Comparison of ENCODE assay signal across 8 cellular contexts in the genomic region with DNA sequence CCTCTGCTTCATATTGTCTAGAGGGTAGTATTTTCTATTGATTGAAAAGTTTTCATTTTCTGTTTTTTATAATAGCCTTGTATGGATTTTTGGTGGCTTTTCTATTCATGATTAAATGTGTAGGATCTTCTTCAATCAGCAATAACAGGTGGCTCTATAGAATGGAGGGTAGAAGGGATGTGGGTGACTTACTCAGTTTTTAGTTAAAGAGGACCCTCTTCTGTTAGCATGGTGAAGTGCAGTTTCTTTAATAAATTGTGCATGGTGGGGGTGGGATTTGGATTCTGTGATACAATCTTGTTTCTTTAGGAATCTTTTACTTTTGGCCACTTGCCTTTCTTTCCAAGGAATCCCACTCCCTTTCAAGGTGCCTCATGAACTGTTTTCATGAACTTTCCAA.
A peak's percentile ranks its signal among the peaks of the same experiment; 100 is the strongest.
DNase-seq lines count a peak whose midpoint lies in the region; ATAC-seq, FAIRE-seq and TF ChIP-seq lines count a peak whose summit lies in the region.

No MANE protein-coding gene starts in this region.

- H3K36me3 ChIP-seq in GM06990 (ENCODE audit: control insufficient read depth, insufficient read depth, low read length) (no peaks in the 10 kb centered on the region), spleen (no peaks in the 10 kb centered on the region)

- H3K4me3 ChIP-seq in GM06990 (replicated peaks; ENCODE audit: low read depth, low read length), result no peak overlapping the region
- H3K4me3 ChIP-seq in epithelial cell of proximal tubule (ENCODE audit: low read depth, low read length), result no peak overlapping the region
- H3K4me3 ChIP-seq in spleen, result no peak overlapping the region

- TF ChIP-seq CTCF in GM06990 (IDR thresholded peaks at IDR 0.05; ENCODE audit: insufficient read depth, low read length, poor library complexity, severe bottlenecking) (peak; percentile 39), epithelial cell of proximal tubule (conservative IDR thresholded peaks at IDR 0.05; ENCODE audit: low read depth, low read length) (peak; percentile 57), spleen (IDR thresholded peaks at IDR 0.05 in 8 of 11, conservative IDR thresholded peaks at IDR 0.05 in 3 of 11) (peak in 3 of 11 experiments; percentile 11 to 22 (median 13))

- DNase-seq in GM06990 (ENCODE audit: extremely low read depth, insufficient read length) (no peak), NCI-H748 treated with DMSO at 0.1 percent for 48 hours (lab: John Stamatoyannopoulos, UW) (peak; percentile 19), epithelial cell of proximal tubule (ENCODE audit: low read depth) (no peak), spleen (no peak), HPDE6-E6E7 (ENCODE audit: extremely low spot score) (no peak)

- no peak overlapping the region for H3K27ac ChIP-seq in spleen

- no peak for ATAC-seq in GM19351 (IDR thresholded peaks at IDR 0.05; ENCODE audit: unreplicated experiment)
- no peak for ATAC-seq in GM19328 (IDR thresholded peaks at IDR 0.05; ENCODE audit: unreplicated experiment)

- peaks cover under 1 to 28% (median 19%) of the 10 kb centered on the region in 6 donors for H3K4me1 ChIP-seq in spleen

- FAIRE-seq in A204.1 (lab: Jason Lieb, UNC), result peak; percentile 64

- no peak for TF ChIP-seq POLR2A in spleen (IDR thresholded peaks at IDR 0.05)

- no peaks in the 10 kb centered on the region for H3K9me3 ChIP-seq in spleen

- H3K27me3 ChIP-seq in GM06990 (replicated peaks; ENCODE audit: control insufficient read depth, insufficient read depth, low read length), result no peaks in the 10 kb centered on the region
- H3K27me3 ChIP-seq in spleen (replicated peaks in 1 of 7), result no peaks in the 10 kb centered on the region

- intact Hi-C loops in spleen (cut with DNase I; ENCODE audit: low total_unique reads), result no loop called here
